Comparison of ENCODE assay signal across 13 cellular contexts in the genomic region with DNA sequence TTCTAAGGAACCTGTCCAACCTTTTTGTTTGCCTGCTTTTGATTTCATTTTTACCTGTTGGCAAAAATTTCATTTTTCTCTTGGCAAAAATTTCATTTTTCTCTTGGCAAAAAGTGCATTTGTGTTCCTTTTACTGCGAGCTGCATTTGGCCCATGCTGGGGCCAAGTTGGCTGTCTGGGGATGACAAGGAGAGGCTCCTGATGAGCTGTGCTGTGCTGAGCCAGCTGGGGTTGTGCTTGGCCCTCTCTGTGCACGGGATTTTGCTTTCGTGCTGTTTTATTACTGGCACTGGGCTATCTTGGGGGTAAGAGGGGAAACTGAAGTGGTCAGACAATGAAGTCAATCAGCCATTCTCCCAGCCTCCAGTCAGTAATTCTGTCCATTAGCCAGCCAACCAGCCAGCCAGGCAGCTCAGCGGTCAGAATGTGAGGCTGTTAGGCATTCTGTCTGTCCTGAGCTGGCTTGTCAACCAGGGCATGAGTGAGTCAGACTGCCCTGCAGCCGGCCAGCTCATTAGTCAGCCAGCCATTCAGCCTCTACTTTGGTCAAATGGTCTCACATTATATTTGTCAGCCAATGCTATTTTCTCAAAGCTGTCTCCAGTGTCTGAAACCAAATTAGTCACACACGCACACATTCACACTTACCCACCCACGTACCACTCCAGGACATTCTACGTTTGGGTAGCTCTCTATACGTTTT. TPM values are rescaled to one million over a fixed set of nuclear protein-coding genes. Genes with fewer than 3 reads are reported as not detected.
A peak's percentile ranks its signal among the peaks of the same experiment; 100 is the strongest.
DNase-seq lines count a peak whose midpoint lies in the region; ATAC-seq and TF ChIP-seq lines count a peak whose summit lies in the region.
"Had no signal": no experiment of that assay in that cellular context is flagged by ENCODE, and none has a peak within 500 bp of the region (broad histone marks: within the 10 kb centered on the region; RNA-seq: fewer than 3 reads in every experiment).

No MANE protein-coding gene starts in this region.

- in situ Hi-C loops in SK-MEL-5 (cut with HindIII; ENCODE audit: low pct_unique_long_range_greater_than_20kb, low sequenced_read_pairs) = no loop called here

- TF ChIP-seq CTCF in fibroblast of pulmonary artery (IDR thresholded peaks at IDR 0.05; ENCODE audit: low read length, missing control alignments) (no peak), Peyer's patch (IDR thresholded peaks at IDR 0.05) (no peak), BE2C (IDR thresholded peaks at IDR 0.05; ENCODE audit: low read depth, low read length) (no peak)

- H3K27ac ChIP-seq in Peyer's patch (no peak overlapping the region), mesendoderm (ENCODE audit: low read depth, low read length) (no peak overlapping the region)
- H3K27ac ChIP-seq: heart left ventricle, neural progenitor cell had no signal

- peaks cover 2% of the 10 kb centered on the region for H3K27me3 Mint-ChIP-seq in activated CD4-positive, alpha-beta memory T cell treated with anti-CD3 and anti-CD28 coated beads for 36 hours
- H3K27me3 Mint-ChIP-seq in activated CD4-positive, alpha-beta memory T cell treated with anti-CD3 and anti-CD28 coated beads, Interleukin-2, amount 10 ng/mL, durations not matched to agents 7 days and 5 days = peaks cover 8% of the 10 kb centered on the region
- H3K27me3 Mint-ChIP-seq: IgD-negative memory B cell had no signal

- no peak overlapping the region for H3K23ac ChIP-seq in mesendoderm (ENCODE audit: low read length)

- H3K4me3 ChIP-seq in fibroblast of pulmonary artery (replicated peaks; ENCODE audit: low read depth, low read length) (no peak overlapping the region), Peyer's patch (no peak overlapping the region), BE2C (ENCODE audit: low read depth, low read length) (no peak overlapping the region), mesendoderm (ENCODE audit: low read length) (no peak overlapping the region)
- H3K4me3 ChIP-seq: heart left ventricle, neural progenitor cell had no signal

- H3K36me3 Mint-ChIP-seq in activated CD4-positive, alpha-beta memory T cell treated with anti-CD3 and anti-CD28 coated beads for 36 hours = no peaks in the 10 kb centered on the region
- H3K36me3 Mint-ChIP-seq in activated CD4-positive, alpha-beta memory T cell treated with anti-CD3 and anti-CD28 coated beads, Interleukin-2, amount 10 ng/mL, durations not matched to agents 7 days and 5 days (ENCODE audit: low read depth) = no peaks in the 10 kb centered on the region
- H3K36me3 Mint-ChIP-seq in stimulated activated effector memory CD8-positive, alpha-beta T cell treated with anti-CD3 and anti-CD28 coated beads, Interleukin-12 subunit alpha, Interleukin-12 subunit beta, amount 100 ng/mL, for 72 hours = no peaks in the 10 kb centered on the region
- H3K36me3 Mint-ChIP-seq: IgD-negative memory B cell had no signal

- H3K56ac ChIP-seq in mesendoderm (ENCODE audit: low read length) = no peak overlapping the region

- H4K5ac ChIP-seq in mesendoderm (ENCODE audit: low read length) = no peak overlapping the region

- H2AK5ac ChIP-seq in mesendoderm (ENCODE audit: low read length) = no peak overlapping the region

- H3K4ac ChIP-seq in mesendoderm (ENCODE audit: low read depth, low read length) = no peak overlapping the region

- no peak overlapping the region for H3K9ac ChIP-seq in mesendoderm (ENCODE audit: low read length)
- H3K9ac ChIP-seq: neural progenitor cell had no signal

- no CpG with 5 or more reads among the region's 9 CpGs for WGBS in mesendoderm (ENCODE audit: extremely low coverage, insufficient coverage, low lambda C conversion rate)

- no peaks in the 10 kb centered on the region for H3K4me1 Mint-ChIP-seq in activated CD4-positive, alpha-beta memory T cell treated with anti-CD3 and anti-CD28 coated beads for 36 hours (ENCODE audit: low read depth)
- H3K4me1 Mint-ChIP-seq in activated CD4-positive, alpha-beta memory T cell treated with anti-CD3 and anti-CD28 coated beads, Interleukin-2, amount 10 ng/mL, durations not matched to agents 7 days and 5 days = no peaks in the 10 kb centered on the region
- H3K4me1 Mint-ChIP-seq in stimulated activated effector memory CD8-positive, alpha-beta T cell treated with anti-CD3 and anti-CD28 coated beads, Interleukin-12 subunit alpha, Interleukin-12 subunit beta, amount 100 ng/mL, for 72 hours = peaks cover 7% of the 10 kb centered on the region

- CTCF ChIA-PET in activated CD4-positive, alpha-beta memory T cell treated with anti-CD3 and anti-CD28 coated beads for 36 hours (lab: Charles Lee) = no interaction called here
- CTCF ChIA-PET in activated CD4-positive, alpha-beta memory T cell treated with anti-CD3 and anti-CD28 coated beads, Interleukin-2, amount 10 ng/mL, durations not matched to agents 7 days and 5 days (lab: Charles Lee) = interaction anchor here (0.5 kb wide), 1 partner anchor 64 kb away, joined by 3 read pairs; no protein-coding TSS in a partner anchor

- DNase-seq in activated CD4-positive, alpha-beta memory T cell treated with anti-CD3 and anti-CD28 coated beads for 36 hours = peak; percentile 8
- DNase-seq in activated CD4-positive, alpha-beta memory T cell treated with anti-CD3 and anti-CD28 coated beads, Interleukin-2, amount 10 ng/mL, durations not matched to agents 7 days and 5 days = no peak
- DNase-seq in SK-MEL-5 (ENCODE audit: low read depth, low spot score) (peak; percentile 11), fibroblast of pulmonary artery (ENCODE audit: low read depth) (peak; percentile 73), Peyer's patch (no peak), BE2C (no peak), mesendoderm (no peak)
- no peak for DNase-seq in stimulated activated effector memory CD8-positive, alpha-beta T cell treated with anti-CD3 and anti-CD28 coated beads, Interleukin-12 subunit alpha, Interleukin-12 subunit beta, amount 100 ng/mL, for 72 hours (ENCODE audit: low spot score in 2 of 2)
- DNase-seq: AML-193, H9, heart left ventricle had no signal

- no peak overlapping the region for H4K8ac ChIP-seq in mesendoderm (ENCODE audit: low read depth, low read length)

- H3K9me3 ChIP-seq in Peyer's patch (no peaks in the 10 kb centered on the region), BE2C (no peaks in the 10 kb centered on the region)
- H3K9me3 ChIP-seq: heart left ventricle had no signal

- H3K36me3 ChIP-seq in Peyer's patch (no peaks in the 10 kb centered on the region), BE2C (no peaks in the 10 kb centered on the region), mesendoderm (ENCODE audit: control insufficient read depth, insufficient read depth, low read length) (no peaks in the 10 kb centered on the region)
- H3K36me3 ChIP-seq: heart left ventricle, neural progenitor cell had no signal

- POLR2A ChIA-PET in activated CD4-positive, alpha-beta memory T cell treated with anti-CD3 and anti-CD28 coated beads for 36 hours (lab: Charles Lee) = no interaction called here
- POLR2A ChIA-PET in activated CD4-positive, alpha-beta memory T cell treated with anti-CD3 and anti-CD28 coated beads, Interleukin-2, amount 10 ng/mL, durations not matched to agents 7 days and 5 days (lab: Charles Lee) = no interaction called here

- TF ChIP-seq POLR2A in Peyer's patch (IDR thresholded peaks at IDR 0.05) = no peak

- H3K4me1 ChIP-seq in Peyer's patch = no peaks in the 10 kb centered on the region
- H3K4me1 ChIP-seq in BE2C = no peaks in the 10 kb centered on the region
- H3K4me1 ChIP-seq in mesendoderm (ENCODE audit: control insufficient read depth, low read depth, low read length) = no peaks in the 10 kb centered on the region
- H3K4me1 ChIP-seq: heart left ventricle had no signal

- no peaks in the 10 kb centered on the region for H3K27me3 ChIP-seq in Peyer's patch
- H3K27me3 ChIP-seq in BE2C = no peaks in the 10 kb centered on the region
- H3K27me3 ChIP-seq in mesendoderm (ENCODE audit: insufficient read depth, low read length, poor library complexity) = no peaks in the 10 kb centered on the region
- H3K27me3 ChIP-seq: neural progenitor cell had no signal

- no peak overlapping the region for H3K18ac ChIP-seq in mesendoderm (ENCODE audit: low read length)

- no peaks in the 10 kb centered on the region for H3K79me1 ChIP-seq in mesendoderm (ENCODE audit: low read length)

- H3K9me3 Mint-ChIP-seq in activated CD4-positive, alpha-beta memory T cell treated with anti-CD3 and anti-CD28 coated beads for 36 hours = no peaks in the 10 kb centered on the region
- no peaks in the 10 kb centered on the region for H3K9me3 Mint-ChIP-seq in activated CD4-positive, alpha-beta memory T cell treated with anti-CD3 and anti-CD28 coated beads, Interleukin-2, amount 10 ng/mL, durations not matched to agents 7 days and 5 days
- no peaks in the 10 kb centered on the region for H3K9me3 Mint-ChIP-seq in stimulated activated effector memory CD8-positive, alpha-beta T cell treated with anti-CD3 and anti-CD28 coated beads, Interleukin-12 subunit alpha, Interleukin-12 subunit beta, amount 100 ng/mL, for 72 hours
- H3K9me3 Mint-ChIP-seq: IgD-negative memory B cell, neural progenitor cell had no signal

- intact Hi-C loops in activated CD4-positive, alpha-beta memory T cell treated with anti-CD3 and anti-CD28 coated beads for 36 hours (cut with micrococcal nuclease) = no loop called here

- H3K27ac Mint-ChIP-seq in activated CD4-positive, alpha-beta memory T cell treated with anti-CD3 and anti-CD28 coated beads for 36 hours = no peak overlapping the region
- H3K27ac Mint-ChIP-seq in activated CD4-positive, alpha-beta memory T cell treated with anti-CD3 and anti-CD28 coated beads, Interleukin-2, amount 10 ng/mL, durations not matched to agents 7 days and 5 days = no peak overlapping the region
- no peak overlapping the region for H3K27ac Mint-ChIP-seq in stimulated activated effector memory CD8-positive, alpha-beta T cell treated with anti-CD3 and anti-CD28 coated beads, Interleukin-12 subunit alpha, Interleukin-12 subunit beta, amount 100 ng/mL, for 72 hours
- H3K27ac Mint-ChIP-seq: IgD-negative memory B cell, neural progenitor cell had no signal

- H3K4me3 Mint-ChIP-seq in activated CD4-positive, alpha-beta memory T cell treated with anti-CD3 and anti-CD28 coated beads for 36 hours = no peak overlapping the region
- H3K4me3 Mint-ChIP-seq in activated CD4-positive, alpha-beta memory T cell treated with anti-CD3 and anti-CD28 coated beads, Interleukin-2, amount 10 ng/mL, durations not matched to agents 7 days and 5 days = no peak overlapping the region
- H3K4me3 Mint-ChIP-seq in stimulated activated effector memory CD8-positive, alpha-beta T cell treated with anti-CD3 and anti-CD28 coated beads, Interleukin-12 subunit alpha, Interleukin-12 subunit beta, amount 100 ng/mL, for 72 hours = no peak overlapping the region
- H3K4me3 Mint-ChIP-seq: H9, neural progenitor cell had no signal

- H3K4me2 ChIP-seq in mesendoderm (ENCODE audit: low read length) = no peak overlapping the region
- H3K4me2 ChIP-seq: neural progenitor cell had no signal

- no peak overlapping the region for H2BK15ac ChIP-seq in mesendoderm (replicated peaks; ENCODE audit: low read depth)

- no peak overlapping the region for H2BK120ac ChIP-seq in mesendoderm (ENCODE audit: low read depth, low read length)

- H2BK5ac ChIP-seq in mesendoderm (ENCODE audit: low read length) = no peak overlapping the region

- no peaks in the 10 kb centered on the region for H3K79me2 ChIP-seq in mesendoderm (ENCODE audit: control insufficient read depth, insufficient read depth, low read length)

- ATAC-seq in stimulated activated effector memory CD8-positive, alpha-beta T cell treated with anti-CD3 and anti-CD28 coated beads, Interleukin-12 subunit alpha, Interleukin-12 subunit beta, amount 100 ng/mL, for 72 hours = peak; percentile 82

RNA-seq across cellular contexts. Expression of a gene that starts 56.9 kb away (rescaled TPM):
- 100 to 1,000 TPM; 132 to 141 TPM for total RNA-seq in activated CD4-positive, alpha-beta memory T cell treated with anti-CD3 and anti-CD28 coated beads for 36 hours
- 10 to 100 TPM; 67.4 to 70.2 TPM for total RNA-seq in activated CD4-positive, alpha-beta memory T cell treated with anti-CD3 and anti-CD28 coated beads, Interleukin-2, amount 10 ng/mL, durations not matched to agents 7 days and 5 days
- total RNA-seq in SK-MEL-5 (2014; rRNA removed; shearing (Covaris generic)) = 39.8 and 39.9 TPM in 2 replicates
- 49.5 and 49.6 TPM in 2 replicates for polyA plus RNA-seq in SK-MEL-5 (2015; cell fraction: cytosol; rRNA removed)
- polyA plus RNA-seq in SK-MEL-5 (2015; cell fraction: nucleus; rRNA removed) = 22.3 and 22.8 TPM in 2 replicates
- total RNA-seq in Peyer's patch = 10 to 100 TPM in 2 of 4 donors, 1 to 10 TPM in 2; 2.6 to 43.7 (median 9.3) TPM
- polyA plus RNA-seq in BE2C (2012; ENCODE audit: insufficient read depth, insufficient read length, low read depth) = 77.3 TPM
- polyA plus RNA-seq in mesendoderm (2013, experiment 1 of 2) = 80.3 TPM
- 78.3 TPM for polyA plus RNA-seq in mesendoderm (2013, experiment 2 of 2)

Comparison
In these comparisons a context has a peak if more than half of its experiments do, and no peak if none do; other contexts are left out.
1. DNase-seq: peak in activated CD4-positive, alpha-beta memory T cell treated with anti-CD3 and anti-CD28 coated beads for 36 hours (single experiment), SK-MEL-5 (single experiment) and fibroblast of pulmonary artery (single experiment); none in activated CD4-positive, alpha-beta memory T cell treated with anti-CD3 and anti-CD28 coated beads, Interleukin-2, amount 10 ng/mL, durations not matched to agents 7 days and 5 days (single experiment), stimulated activated effector memory CD8-positive, alpha-beta T cell treated with anti-CD3 and anti-CD28 coated beads, Interleukin-12 subunit alpha, Interleukin-12 subunit beta, amount 100 ng/mL, for 72 hours (0 of 2), Peyer's patch (0 of 3), BE2C (single experiment) and mesendoderm (single experiment).